7 cellular contexts compared by ENCODE assay signal in the genomic region with DNA sequence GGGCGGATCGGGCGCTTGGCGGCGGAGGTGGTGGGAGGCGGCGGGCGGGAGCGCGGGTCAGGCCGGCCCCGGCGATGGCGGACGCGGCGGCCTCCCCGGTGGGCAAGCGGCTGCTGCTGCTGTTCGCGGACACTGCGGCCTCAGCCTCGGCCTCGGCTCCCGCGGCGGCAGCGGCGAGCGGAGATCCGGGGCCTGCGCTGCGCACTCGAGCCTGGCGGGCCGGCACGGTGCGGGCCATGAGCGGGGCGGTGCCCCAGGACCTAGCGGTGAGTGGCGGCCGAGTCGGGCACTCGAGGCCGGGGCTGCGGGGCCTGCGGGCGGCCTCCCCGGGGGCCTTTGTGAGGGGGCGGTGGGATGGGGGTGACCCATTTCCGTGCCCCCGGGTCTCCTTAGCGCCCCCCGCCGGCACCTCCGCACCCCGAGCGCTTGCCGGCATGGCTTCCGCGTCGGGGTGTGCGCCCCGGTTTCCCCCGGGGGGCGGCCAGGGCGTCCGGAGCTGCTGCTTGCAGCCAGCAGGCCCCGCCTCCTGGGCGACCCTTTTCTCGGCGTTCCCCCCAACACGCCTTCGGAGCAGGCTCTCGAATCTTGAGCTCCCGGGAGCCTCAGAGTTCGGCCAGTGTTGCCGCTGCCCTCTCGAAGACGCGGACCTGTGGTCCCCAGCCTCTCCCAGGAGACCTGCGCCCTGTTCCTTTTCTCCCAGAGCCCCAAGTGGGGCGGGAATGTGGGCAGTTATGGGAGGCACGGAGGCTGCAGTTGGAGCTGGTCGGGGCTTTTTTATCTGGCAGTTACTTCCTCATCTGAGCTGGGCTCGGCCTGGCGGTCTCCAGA. TPM values are rescaled to one million over a fixed set of nuclear protein-coding genes. Genes with fewer than 3 reads are reported as not detected.
DNase-seq lines count a peak whose midpoint lies in the region; ATAC-seq, FAIRE-seq and TF ChIP-seq lines count a peak whose summit lies in the region.

No MANE protein-coding gene starts in this region.

- peaks cover 23% of the 10 kb centered on the region for H4K20me1 ChIP-seq in HepG2 (ENCODE audit: insufficient read depth, low read length)

- BruUV-seq in HepG2 (replicated peaks; lab: Mats Ljungman, UMichigan), result TSS peak; percentile 57

- H3K27ac ChIP-seq in HEK293 (ENCODE audit: extremely low read depth, low read depth, low read length) (peak overlapping the region; percentile 92), cingulate gyrus (ENCODE audit: low read depth, low read length) (peak overlapping the region; percentile 93), HepG2 (ENCODE audit: extremely low read length, insufficient read depth, low read length) (peak overlapping the region; percentile 86)

- CTCF ChIA-PET in HEK293 (lab: Yijun Ruan, JAX), result interaction anchor here (0.6 to 7.0 kb wide), 58 partner anchors 8 to 991 kb away, joined by 3 to 273 read pairs (median 5); a partner anchor contains a TSS
- CTCF ChIA-PET in HepG2 (lab: Yijun Ruan, JAX; ENCODE audit: low intra/inter-chr PET ratio, low total read pairs), result interaction anchor here (0.9 to 3.2 kb wide), 3 partner anchors 15 to 129 kb away, joined by 3 to 14 read pairs (median 3); a partner anchor contains a TSS

- no peak for TF ChIP-seq RAD21 in HepG2 (CRISPR knock-in tag; IDR thresholded peaks at IDR 0.05)

- 0% methylated on average over 3 of the region's 88 CpGs for WGBS in HepG2 (ENCODE audit: low lambda C conversion rate)

- H3K79me2 ChIP-seq in HepG2 (ENCODE audit: insufficient read depth, low read length), result peaks cover 45% of the 10 kb centered on the region

- no peak overlapping the region for H2AFZ ChIP-seq in HepG2 (ENCODE audit: low read length)

- in situ Hi-C loops in HepG2 (cut with HindIII; ENCODE audit: extremely low pct_ligation_motif_present, low pct_unique_long_range_greater_than_20kb), result no loop called here

- H3K36me3 ChIP-seq in HEK293 (ENCODE audit: control insufficient read depth in 2 of 2, insufficient read depth in 1 of 2, low read length in 2 of 2) (peaks cover 4 to 24% of the 10 kb centered on the region in 2 experiments; a peak in 2 of 3 replicates), HepG2 (replicated peaks in 1 of 2; ENCODE audit: control insufficient read depth in 1 of 2, insufficient read depth in 2 of 2, low read length in 2 of 2) (0 out of 5 replicates have a peak, but pooled peaks cover 0 to 6% of the 10 kb centered on the region in 2 experiments)

- ATAC-seq in HepG2, result peak; percentile 69

- no peaks in the 10 kb centered on the region; a peak in 1 of 5 replicates for H3K27me3 ChIP-seq in HepG2 (ENCODE audit: control insufficient read depth in 1 of 2, insufficient read depth in 2 of 2, low read length in 2 of 2)

- intact Hi-C loops in HepG2 (cut with micrococcal nuclease; ENCODE audit: unreplicated experiment), result loop anchor here (1.0 to 5.0 kb wide), 3 partner anchors 14 to 176 kb away; a partner anchor contains a TSS

- TF ChIP-seq POLR2A in GM12892 (IDR thresholded peaks at IDR 0.05; ENCODE audit: low read depth, low read length) (no peak), HepG2 (IDR thresholded peaks at IDR 0.05; ENCODE audit: insufficient read depth in 1 of 2, low read depth in 2 of 2, low read length in 2 of 2) (peak in 1 of 2 experiments; percentile 8; a peak in 2 of 4 replicates)

- DNase-seq in GM12892 (ENCODE audit: insufficient read length) (peak; percentile 61), MV-4-11 (lab: John Stamatoyannopoulos, UW) (peak; percentile 71), HepG2 (ENCODE audit: low spot score) (peak; percentile 26)
- DNase-seq in activated CD4-positive, alpha-beta T cell treated with anti-CD3 and anti-CD28 coated beads for 1 hour, result peak; percentile 56
- peak; percentile 70 for DNase-seq in stimulated activated CD4-positive, alpha-beta T cell treated with anti-CD3 and anti-CD28 coated beads, Interleukin-4, amount 100 ng/mL, for 24 hours

- TF ChIP-seq CTCF in HEK293 (tag by site-specific recombination; IDR thresholded peaks at IDR 0.05) (peak; percentile 61; the same call in 1 of the 2 replicates), HepG2 (CRISPR knock-in tag; IDR thresholded peaks at IDR 0.05) (peak; percentile 56)

- peaks cover 18% of the 10 kb centered on the region for H3K4me1 ChIP-seq in HEK293 (ENCODE audit: control insufficient read depth, insufficient read depth, low read length)
- peaks cover 20% of the 10 kb centered on the region for H3K4me1 ChIP-seq in HepG2 (ENCODE audit: insufficient read depth, low read length)

- POLR2A ChIA-PET in HEK293 (lab: Yijun Ruan, JAX), result interaction anchor here (0.5 to 4.6 kb wide), 15 partner anchors 8 to 223 kb away, joined by 3 to 114 read pairs (median 4); a partner anchor contains a TSS
- POLR2A ChIA-PET in HepG2 (lab: Yijun Ruan, JAX), result interaction anchor here (0.7 to 6.2 kb wide), 8 partner anchors 13 to 190 kb away, joined by 3 to 111 read pairs (median 4); a partner anchor contains a TSS

- H3K4me2 ChIP-seq in HepG2 (ENCODE audit: low read depth, low read length), result peak overlapping the region; percentile 82

- FAIRE-seq in GM12892 (lab: Jason Lieb, UNC), result peak; percentile 36
- no peak for FAIRE-seq in HepG2 (lab: Jason Lieb, UNC)

- TF ChIP-seq EP300 in HepG2 (IDR thresholded peaks at IDR 0.05; ENCODE audit: low read depth in 2 of 2, low read length in 2 of 2), result no peak
- no peak for TF ChIP-seq EP300 in HepG2 (CRISPR knock-in tag; IDR thresholded peaks at IDR 0.05; ENCODE audit: borderline replicate concordance)

- H3K4me3 ChIP-seq in HEK293 (ENCODE audit: low read depth, low read length) (peak overlapping the region; percentile 83), HepG2 (replicated peaks in 1 of 3; ENCODE audit: insufficient read depth in 1 of 3, low read depth in 2 of 3, low read length in 3 of 3) (peak overlapping the region; percentile 93 to 98 (median 97))

- peak overlapping the region; percentile 96 for H3K9ac ChIP-seq in HepG2 (ENCODE audit: insufficient read depth, low read depth, low read length)

- no peaks in the 10 kb centered on the region for H3K9me3 ChIP-seq in HEK293 (ENCODE audit: control insufficient read depth, insufficient read depth, low read depth, low read length)
- no peaks in the 10 kb centered on the region for H3K9me3 ChIP-seq in HepG2 (ENCODE audit: low read length)

RNA-seq across cellular contexts. Expression of a gene that starts 0.5 kb away (rescaled TPM):
- polyA plus RNA-seq in GM12892 (2012; ENCODE audit: missing spikeins), result 24.1 TPM
- total RNA-seq in HepG2 (2016; rRNA removed; fragmentation: Illumina TruSeq; extraction: Trizol), result 34.3 and 47.7 TPM in 2 replicates
- 7.3 and 7.5 TPM in 2 replicates for total RNA-seq in HepG2 (2016; cell fraction: cytosol; rRNA removed; fragmentation: Illumina TruSeq; extraction: Trizol; ENCODE audit: low read depth)
- 33.7 and 41.7 TPM in 2 replicates for total RNA-seq in HepG2 (2016; cell fraction: insoluble cytoplasmic fraction; rRNA removed; fragmentation: Illumina TruSeq; extraction: Trizol)
- total RNA-seq in HepG2 (2016; cell fraction: membrane; rRNA removed; fragmentation: Illumina TruSeq; extraction: Trizol), result 14.6 and 15.4 TPM in 2 replicates
- 31.3 and 31.9 TPM in 2 replicates for total RNA-seq in HepG2 (2016; cell fraction: nucleus; rRNA removed; fragmentation: Illumina TruSeq; extraction: Trizol)
- polyA plus RNA-seq in HepG2 (2011; rRNA removed), result 19.6 and 19.7 TPM in 2 replicates
- 9.2 and 12.1 TPM in 2 replicates for polyA plus RNA-seq in HepG2 (2011; cell fraction: cytosol; rRNA removed)
- polyA plus RNA-seq in HepG2 (2011; cell fraction: nucleus; rRNA removed), result 20.4 and 21.1 TPM in 2 replicates
- polyA plus RNA-seq in HepG2 (2012), result 21.2 and 24.4 TPM in 2 replicates
- polyA plus RNA-seq in HepG2 (2016; cell fraction: cytosol; fragmentation: Illumina TruSeq; extraction: Trizol; ENCODE audit: low read depth), result 1.5 TPM in 2 replicates
- 35.2 and 38.8 TPM in 2 replicates for polyA plus RNA-seq in HepG2 (2016; cell fraction: insoluble cytoplasmic fraction; fragmentation: Illumina TruSeq; extraction: Trizol; ENCODE audit: low read depth)
- polyA plus RNA-seq in HepG2 (2016; cell fraction: membrane; fragmentation: Illumina TruSeq; extraction: Trizol; ENCODE audit: low read depth), result 5.1 and 6.0 TPM in 2 replicates
- 43.2 and 50.0 TPM in 2 replicates for polyA plus RNA-seq in HepG2 (2016; cell fraction: nucleus; fragmentation: Illumina TruSeq; extraction: Trizol; ENCODE audit: insufficient read depth, low read depth)
- 32.4 and 40.8 TPM in 2 replicates for polyA minus RNA-seq in HepG2 (2011; rRNA and poly(A)+ RNA removed; ENCODE audit: low replicate concordance)
- polyA minus RNA-seq in HepG2 (2011; cell fraction: cytosol; rRNA and poly(A)+ RNA removed), result 26.1 and 30.4 TPM in 2 replicates
- polyA minus RNA-seq in HepG2 (2011; cell fraction: nucleus; rRNA and poly(A)+ RNA removed), result 37.2 and 39.4 TPM in 2 replicates

RNA-seq across cellular contexts. Expression of a gene that starts 14.9 kb away (rescaled TPM):
- 14.6 TPM for polyA plus RNA-seq in GM12892 (2012; ENCODE audit: missing spikeins)
- total RNA-seq in HepG2 (2016; rRNA removed; fragmentation: Illumina TruSeq; extraction: Trizol), result 26.9 and 28.5 TPM in 2 replicates
- 5.7 and 6.2 TPM in 2 replicates for total RNA-seq in HepG2 (2016; cell fraction: cytosol; rRNA removed; fragmentation: Illumina TruSeq; extraction: Trizol; ENCODE audit: low read depth)
- 26.1 and 26.8 TPM in 2 replicates for total RNA-seq in HepG2 (2016; cell fraction: insoluble cytoplasmic fraction; rRNA removed; fragmentation: Illumina TruSeq; extraction: Trizol)
- 22.1 and 22.4 TPM in 2 replicates for total RNA-seq in HepG2 (2016; cell fraction: membrane; rRNA removed; fragmentation: Illumina TruSeq; extraction: Trizol)
- total RNA-seq in HepG2 (2016; cell fraction: nucleus; rRNA removed; fragmentation: Illumina TruSeq; extraction: Trizol), result 19.0 and 21.2 TPM in 2 replicates
- 28.1 and 30.1 TPM in 2 replicates for polyA plus RNA-seq in HepG2 (2011; rRNA removed)
- 16.8 and 17.2 TPM in 2 replicates for polyA plus RNA-seq in HepG2 (2011; cell fraction: cytosol; rRNA removed)
- 46.4 and 53.9 TPM in 2 replicates for polyA plus RNA-seq in HepG2 (2011; cell fraction: nucleus; rRNA removed)
- 15.6 and 16.9 TPM in 2 replicates for polyA plus RNA-seq in HepG2 (2012)
- polyA plus RNA-seq in HepG2 (2016; cell fraction: cytosol; fragmentation: Illumina TruSeq; extraction: Trizol; ENCODE audit: low read depth), result 3.1 and 3.3 TPM in 2 replicates
- 22.4 and 24.1 TPM in 2 replicates for polyA plus RNA-seq in HepG2 (2016; cell fraction: insoluble cytoplasmic fraction; fragmentation: Illumina TruSeq; extraction: Trizol; ENCODE audit: low read depth)
- polyA plus RNA-seq in HepG2 (2016; cell fraction: membrane; fragmentation: Illumina TruSeq; extraction: Trizol; ENCODE audit: low read depth), result 11.4 TPM in 2 replicates
- 29.0 and 31.0 TPM in 2 replicates for polyA plus RNA-seq in HepG2 (2016; cell fraction: nucleus; fragmentation: Illumina TruSeq; extraction: Trizol; ENCODE audit: insufficient read depth, low read depth)
- 38.4 and 40.2 TPM in 2 replicates for polyA minus RNA-seq in HepG2 (2011; rRNA and poly(A)+ RNA removed; ENCODE audit: low replicate concordance)
- 15.7 TPM in 2 replicates for polyA minus RNA-seq in HepG2 (2011; cell fraction: cytosol; rRNA and poly(A)+ RNA removed)
- polyA minus RNA-seq in HepG2 (2011; cell fraction: nucleus; rRNA and poly(A)+ RNA removed), result 34.9 and 47.7 TPM in 2 replicates

RNA-seq across cellular contexts. Expression of a gene that starts 21.3 kb away (rescaled TPM):
- 6.6 TPM for polyA plus RNA-seq in GM12892 (2012; ENCODE audit: missing spikeins)
- total RNA-seq in HepG2 (2016; rRNA removed; fragmentation: Illumina TruSeq; extraction: Trizol), result 27.6 and 44.1 TPM in 2 replicates
- 7.6 and 8.5 TPM in 2 replicates for total RNA-seq in HepG2 (2016; cell fraction: cytosol; rRNA removed; fragmentation: Illumina TruSeq; extraction: Trizol; ENCODE audit: low read depth)
- total RNA-seq in HepG2 (2016; cell fraction: insoluble cytoplasmic fraction; rRNA removed; fragmentation: Illumina TruSeq; extraction: Trizol), result 26.9 and 38.3 TPM in 2 replicates
- total RNA-seq in HepG2 (2016; cell fraction: membrane; rRNA removed; fragmentation: Illumina TruSeq; extraction: Trizol), result 9.4 and 10.9 TPM in 2 replicates
- total RNA-seq in HepG2 (2016; cell fraction: nucleus; rRNA removed; fragmentation: Illumina TruSeq; extraction: Trizol), result 18.6 and 19.2 TPM in 2 replicates
- polyA plus RNA-seq in HepG2 (2011; rRNA removed), result 11.8 and 17.7 TPM in 2 replicates
- polyA plus RNA-seq in HepG2 (2011; cell fraction: cytosol; rRNA removed), result 8.8 and 9.2 TPM in 2 replicates
- 7.0 and 10.3 TPM in 2 replicates for polyA plus RNA-seq in HepG2 (2011; cell fraction: nucleus; rRNA removed)
- 4.8 and 13.0 TPM in 2 replicates for polyA plus RNA-seq in HepG2 (2012)
- polyA plus RNA-seq in HepG2 (2016; cell fraction: cytosol; fragmentation: Illumina TruSeq; extraction: Trizol; ENCODE audit: low read depth), result 2.5 and 3.0 TPM in 2 replicates
- polyA plus RNA-seq in HepG2 (2016; cell fraction: insoluble cytoplasmic fraction; fragmentation: Illumina TruSeq; extraction: Trizol; ENCODE audit: low read depth), result 36.0 and 37.3 TPM in 2 replicates
- 4.0 and 4.5 TPM in 2 replicates for polyA plus RNA-seq in HepG2 (2016; cell fraction: membrane; fragmentation: Illumina TruSeq; extraction: Trizol; ENCODE audit: low read depth)
- 18.4 and 19.2 TPM in 2 replicates for polyA plus RNA-seq in HepG2 (2016; cell fraction: nucleus; fragmentation: Illumina TruSeq; extraction: Trizol; ENCODE audit: insufficient read depth, low read depth)
- polyA minus RNA-seq in HepG2 (2011; rRNA and poly(A)+ RNA removed; ENCODE audit: low replicate concordance), result 13.3 and 16.6 TPM in 2 replicates
- 7.9 and 8.3 TPM in 2 replicates for polyA minus RNA-seq in HepG2 (2011; cell fraction: cytosol; rRNA and poly(A)+ RNA removed)
- 14.5 and 16.0 TPM in 2 replicates for polyA minus RNA-seq in HepG2 (2011; cell fraction: nucleus; rRNA and poly(A)+ RNA removed)

Comparison
In these comparisons a context has a peak if more than half of its experiments do, and no peak if none do; other contexts are left out.
1. Peak in every context shown above with its lines: DNase-seq, ATAC-seq, H3K4me3 ChIP-seq and H3K27ac ChIP-seq.